In the genomic region with DNA sequence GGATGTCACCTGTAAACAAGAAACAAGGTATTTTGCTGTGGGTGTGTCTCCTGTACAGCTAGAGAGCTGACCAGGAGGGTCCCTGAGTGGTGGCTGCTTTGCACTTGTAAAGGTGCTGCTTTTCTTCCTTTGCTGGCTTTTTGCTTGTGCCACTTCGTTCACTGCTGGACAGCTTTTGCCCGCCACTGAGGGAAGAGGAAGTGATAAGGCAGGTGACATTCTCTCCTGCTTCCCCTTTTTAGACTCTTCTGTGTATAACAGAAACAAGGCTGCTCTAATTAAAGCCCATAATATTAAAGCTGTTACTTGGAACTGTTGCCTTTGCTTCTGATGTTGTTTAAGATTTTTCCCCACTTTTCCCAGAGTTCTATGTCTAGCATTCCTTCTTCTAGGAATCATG, we compare ENCODE assay signal across 19 cellular contexts.
"Had no signal": no experiment of that assay in that cellular context is flagged by ENCODE, and none has a peak within 500 bp of the region (broad histone marks: within the 10 kb centered on the region; RNA-seq: fewer than 3 reads in every experiment).

No MANE protein-coding gene starts in this region.

- DNase-seq: IMR-90, Kasumi-1, MM.1S, NCI-H1092 treated with DMSO at 0.1 percent for 48 hours, NCI-H1436, NCI-H187, NCI-H2029, NCI-H2081 treated with DMSO at 0.1 percent for 48 hours, NCI-H2171, NCI-H226, NCI-H446, NCI-H510A, NCI-H524 treated with DMSO at 0.1 percent for 48 hours, NCI-H69, NCI-H774, RPMI8226, SHP77, SK-N-SH had no signal

- H3K4me2 ChIP-seq: KMS-11, SK-N-SH had no signal

- H3K9ac ChIP-seq: KMS-11, SK-N-SH had no signal

- H3K9me2 ChIP-seq: SK-N-SH had no signal

- H3K27ac ChIP-seq: KMS-11 had no signal

- H3K9me3 ChIP-seq: SK-N-SH had no signal
